Comparison of ENCODE assay signal across 17 cellular contexts in the genomic region with DNA sequence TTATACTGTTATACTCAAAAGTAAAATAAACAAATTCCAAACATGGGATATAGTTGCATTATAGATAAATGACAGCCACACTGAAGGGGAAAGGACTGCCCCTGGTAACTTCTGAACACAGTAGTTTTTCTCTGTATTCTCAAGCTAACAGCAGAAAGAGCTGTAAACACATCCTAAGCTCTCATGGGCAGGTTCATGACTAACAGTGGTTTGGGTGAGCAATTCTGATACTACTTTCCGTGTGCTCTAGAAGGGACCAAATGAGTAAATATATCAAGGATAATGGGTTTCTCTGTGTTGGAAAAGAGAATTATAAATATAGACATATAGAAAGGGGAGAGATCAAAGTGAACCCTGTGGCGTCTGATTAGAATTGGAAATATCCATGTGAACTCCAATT. TPM values are rescaled to one million over a fixed set of nuclear protein-coding genes. Genes with fewer than 3 reads are reported as not detected.
DNase-seq lines count a peak whose midpoint lies in the region; ATAC-seq and TF ChIP-seq lines count a peak whose summit lies in the region.
"Had no signal": no experiment of that assay in that cellular context is flagged by ENCODE, and none has a peak within 500 bp of the region (broad histone marks: within the 10 kb centered on the region; RNA-seq: fewer than 3 reads in every experiment).

No MANE protein-coding gene starts in this region.

- peak overlapping the region; percentile 34 for H3K27ac Mint-ChIP-seq in activated CD4-positive, alpha-beta T cell treated with anti-CD3 and anti-CD28 coated beads, Interleukin-2, amount 10 ng/mL, durations not matched to agents 24 days and 14 days
- H3K27ac Mint-ChIP-seq: activated CD4-positive, alpha-beta T cell treated with anti-CD3 and anti-CD28 coated beads, Interleukin-2, amount 10 ng/mL, durations not matched to agents 7 days and 5 days; activated T-cell treated with anti-CD3 and anti-CD28 coated beads, Interleukin-2, amount 50 U/mL, for 24 hours; CD4-positive, CD25-positive, alpha-beta regulatory T cell had no signal

- TF ChIP-seq CTCF in PC-3 (conservative IDR thresholded peaks at IDR 0.05; ENCODE audit: low read depth, low read length) (no peak), osteoblast (IDR thresholded peaks at IDR 0.05; ENCODE audit: extremely low read depth, low read depth, low read length) (no peak)

- no peak overlapping the region for H3K4me3 Mint-ChIP-seq in activated CD4-positive, alpha-beta T cell treated with anti-CD3 and anti-CD28 coated beads, Interleukin-2, amount 10 ng/mL, durations not matched to agents 24 days and 14 days
- H3K4me3 Mint-ChIP-seq: activated CD4-positive, alpha-beta T cell treated with anti-CD3 and anti-CD28 coated beads, Interleukin-2, amount 10 ng/mL, durations not matched to agents 7 days and 5 days; activated T-cell treated with anti-CD3 and anti-CD28 coated beads, Interleukin-2, amount 50 U/mL, for 24 hours; CD4-positive, CD25-positive, alpha-beta regulatory T cell had no signal

- peaks cover 6% of the 10 kb centered on the region for H3K4me1 Mint-ChIP-seq in activated CD4-positive, alpha-beta T cell treated with anti-CD3 and anti-CD28 coated beads, Interleukin-2, amount 10 ng/mL, durations not matched to agents 24 days and 14 days
- H3K4me1 Mint-ChIP-seq: CD4-positive, CD25-positive, alpha-beta regulatory T cell had no signal

- H3K9me2 ChIP-seq in PC-3 (replicated peaks; ENCODE audit: low read length) = no peaks in the 10 kb centered on the region

- BruUV-seq in PC-3 (replicated peaks; lab: Mats Ljungman, UMichigan) = no TSS peak

- POLR2A ChIA-PET in PC-3 (lab: Charles Lee; ENCODE audit: unreplicated experiment) = no interaction called here

- no peak for TF ChIP-seq POLR2A in erythroblast (IDR thresholded peaks at IDR 0.05; ENCODE audit: low read length)

- CTCF ChIA-PET in PC-3 (lab: Charles Lee) = interaction anchor here (0.7 kb wide), 1 partner anchor 317 kb away, joined by 3 read pairs; no protein-coding TSS in a partner anchor

- H3K4me1 ChIP-seq in PC-3 (ENCODE audit: insufficient read depth, low read length) = no peaks in the 10 kb centered on the region
- no peaks in the 10 kb centered on the region for H3K4me1 ChIP-seq in osteoblast (ENCODE audit: insufficient read depth, low read length)

- H3K79me2 ChIP-seq in PC-3 (ENCODE audit: low read length) (no peaks in the 10 kb centered on the region), osteoblast (ENCODE audit: insufficient read depth, low read length) (no peaks in the 10 kb centered on the region)

- H3K9me3 ChIP-seq in PC-3 (ENCODE audit: low read length) = no peaks in the 10 kb centered on the region
- peaks cover 4% of the 10 kb centered on the region for H3K9me3 ChIP-seq in osteoblast (ENCODE audit: low read depth, low read length)

- no peak; the same call in 1 of the 2 replicates for ATAC-seq in PC-3
- ATAC-seq: right cardiac atrium, SK-N-SH treated with all-trans-retinoic acid at 6 μM for 48 hours had no signal

- no peaks in the 10 kb centered on the region for H3F3A ChIP-seq in PC-3 (ENCODE audit: low read length, unreplicated experiment)

- H3K4me2 ChIP-seq in PC-3 (ENCODE audit: low read length) (no peak overlapping the region), osteoblast (ENCODE audit: insufficient read depth, low read length) (no peak overlapping the region)

- intact Hi-C loops in activated CD4-positive, alpha-beta T cell treated with anti-CD3 and anti-CD28 coated beads, Interleukin-2, amount 10 ng/mL, durations not matched to agents 24 days and 14 days (cut with micrococcal nuclease) = no loop called here
- intact Hi-C loops in PC-3 (cut with micrococcal nuclease) = no loop called here

- H3K27me3 ChIP-seq in PC-3 (ENCODE audit: low read length) (no peaks in the 10 kb centered on the region), osteoblast (ENCODE audit: insufficient read depth, low read length) (peaks cover 2% of the 10 kb centered on the region)

- H3K9me3 Mint-ChIP-seq in activated CD4-positive, alpha-beta T cell treated with anti-CD3 and anti-CD28 coated beads, Interleukin-2, amount 10 ng/mL, durations not matched to agents 24 days and 14 days = peaks cover 16% of the 10 kb centered on the region

- H3K4me3 ChIP-seq in PC-3 (ENCODE audit: low read length) (no peak overlapping the region), osteoblast (ENCODE audit: insufficient read depth, low read length) (no peak overlapping the region)

- no peak overlapping the region for H3K9ac ChIP-seq in PC-3 (ENCODE audit: low read length)

- H3K36me3 ChIP-seq in PC-3 (ENCODE audit: low read depth, low read length) (no peaks in the 10 kb centered on the region), osteoblast (ENCODE audit: insufficient read depth, low read length) (no peaks in the 10 kb centered on the region)

- H3K36me3 Mint-ChIP-seq in activated CD4-positive, alpha-beta T cell treated with anti-CD3 and anti-CD28 coated beads, Interleukin-2, amount 10 ng/mL, durations not matched to agents 24 days and 14 days (ENCODE audit: low read depth) = peaks cover 8% of the 10 kb centered on the region
- H3K36me3 Mint-ChIP-seq: CD4-positive, CD25-positive, alpha-beta regulatory T cell had no signal

- H4K20me1 ChIP-seq in PC-3 (ENCODE audit: low read length) = no peaks in the 10 kb centered on the region
- no peaks in the 10 kb centered on the region for H4K20me1 ChIP-seq in osteoblast (ENCODE audit: insufficient read depth, low read length)

- no peak for DNase-seq in activated CD4-positive, alpha-beta T cell treated with anti-CD3 and anti-CD28 coated beads, Interleukin-2, amount 10 ng/mL, durations not matched to agents 24 days and 14 days
- no peak for DNase-seq in activated CD4-positive, alpha-beta T cell treated with anti-CD3 and anti-CD28 coated beads, Interleukin-2, amount 50 U/mL, for 1 hour
- peak; percentile 39 for DNase-seq in PC-3
- DNase-seq in osteoblast (ENCODE audit: insufficient read length, low spot score, missing footprints) = peak; percentile 85
- DNase-seq in NCI-H1436 treated with DMSO at 0.1 percent for 48 hours (lab: John Stamatoyannopoulos, UW) = no peak
- no peak for DNase-seq in erythroblast (lab: John Stamatoyannopoulos, UW)
- DNase-seq: activated CD4-positive, alpha-beta T cell treated with anti-CD3 and anti-CD28 coated beads, Interleukin-2, amount 10 ng/mL, durations not matched to agents 7 days and 5 days; activated T-cell treated with anti-CD3 and anti-CD28 coated beads, Interleukin-2, amount 50 U/mL, for 24 hours; DMS79; H7; NCI-H1092; nucleus accumbens had no signal

- no peak overlapping the region for H3K27ac ChIP-seq in PC-3 (ENCODE audit: low read length)
- no peak overlapping the region for H3K27ac ChIP-seq in osteoblast (ENCODE audit: low read depth, low read length)

- no peak overlapping the region for H2AFZ ChIP-seq in PC-3 (ENCODE audit: low read length)
- H2AFZ ChIP-seq in osteoblast (ENCODE audit: low read length) = no peak overlapping the region

- peaks cover 1% of the 10 kb centered on the region for H3K27me3 Mint-ChIP-seq in activated CD4-positive, alpha-beta T cell treated with anti-CD3 and anti-CD28 coated beads, Interleukin-2, amount 10 ng/mL, durations not matched to agents 24 days and 14 days

RNA-seq across cellular contexts. Expression of a gene that starts 2.2 kb away (rescaled TPM):
- not detected in 2 replicates for total RNA-seq in activated CD4-positive, alpha-beta T cell treated with anti-CD3 and anti-CD28 coated beads, Interleukin-2, amount 10 ng/mL, durations not matched to agents 24 days and 14 days
- not detected in 2 replicates for total RNA-seq in PC-3 (2014; rRNA removed)
- total RNA-seq in osteoblast = not detected in 2 replicates
- total RNA-seq: activated CD4-positive, alpha-beta T cell treated with anti-CD3 and anti-CD28 coated beads, Interleukin-2, amount 10 ng/mL, durations not matched to agents 7 days and 5 days; CD4-positive, CD25-positive, alpha-beta regulatory T cell; H7; liver had no signal

RNA-seq across cellular contexts. Expression of a gene that starts 7.5 kb away (rescaled TPM):
- not detected in 2 replicates for total RNA-seq in activated CD4-positive, alpha-beta T cell treated with anti-CD3 and anti-CD28 coated beads, Interleukin-2, amount 10 ng/mL, durations not matched to agents 24 days and 14 days
- not detected in 2 replicates for total RNA-seq in PC-3 (2014; rRNA removed)
- not detected in 2 replicates for total RNA-seq in osteoblast
- total RNA-seq: activated CD4-positive, alpha-beta T cell treated with anti-CD3 and anti-CD28 coated beads, Interleukin-2, amount 10 ng/mL, durations not matched to agents 7 days and 5 days; cardiac septum; CD4-positive, CD25-positive, alpha-beta regulatory T cell; H7; liver; right cardiac atrium had no signal

RNA-seq across cellular contexts. Expression of a gene that starts 7.8 kb away (rescaled TPM):
- 1.1 and 1.7 TPM in 2 replicates for total RNA-seq in activated CD4-positive, alpha-beta T cell treated with anti-CD3 and anti-CD28 coated beads, Interleukin-2, amount 10 ng/mL, durations not matched to agents 24 days and 14 days
- total RNA-seq in PC-3 (2014; rRNA removed) (not detected in 2 replicates), osteoblast (not detected in 2 replicates)
- total RNA-seq: activated CD4-positive, alpha-beta T cell treated with anti-CD3 and anti-CD28 coated beads, Interleukin-2, amount 10 ng/mL, durations not matched to agents 7 days and 5 days had no signal

RNA-seq across cellular contexts. Expression of a gene that starts 13.8 kb away (rescaled TPM):
- not detected in 2 replicates for total RNA-seq in activated CD4-positive, alpha-beta T cell treated with anti-CD3 and anti-CD28 coated beads, Interleukin-2, amount 10 ng/mL, durations not matched to agents 24 days and 14 days
- total RNA-seq in PC-3 (2014; rRNA removed) (not detected in 2 replicates), osteoblast (not detected in 2 replicates)
- total RNA-seq: activated CD4-positive, alpha-beta T cell treated with anti-CD3 and anti-CD28 coated beads, Interleukin-2, amount 10 ng/mL, durations not matched to agents 7 days and 5 days; cardiac septum; CD4-positive, CD25-positive, alpha-beta regulatory T cell; H7; liver had no signal

RNA-seq across cellular contexts. Expression of a gene that starts 38.2 kb away (rescaled TPM):
- 1.1 and 1.5 TPM in 2 replicates for total RNA-seq in activated CD4-positive, alpha-beta T cell treated with anti-CD3 and anti-CD28 coated beads, Interleukin-2, amount 10 ng/mL, durations not matched to agents 24 days and 14 days
- 19.5 and 26.3 TPM in 2 replicates for total RNA-seq in PC-3 (2014; rRNA removed)
- not detected in 2 replicates for total RNA-seq in osteoblast
- total RNA-seq: activated CD4-positive, alpha-beta T cell treated with anti-CD3 and anti-CD28 coated beads, Interleukin-2, amount 10 ng/mL, durations not matched to agents 7 days and 5 days had no signal

Comparison
In these comparisons a context has a peak if more than half of its experiments do, and no peak if none do; other contexts are left out.
1. DNase-seq: peak in PC-3 (single experiment) and osteoblast (single experiment); none in activated CD4-positive, alpha-beta T cell treated with anti-CD3 and anti-CD28 coated beads, Interleukin-2, amount 10 ng/mL, durations not matched to agents 24 days and 14 days (single experiment), activated CD4-positive, alpha-beta T cell treated with anti-CD3 and anti-CD28 coated beads, Interleukin-2, amount 50 U/mL, for 1 hour (single experiment), NCI-H1436 treated with DMSO at 0.1 percent for 48 hours (single experiment) and erythroblast (0 of 2).